ENCODE assay signal across 8 cellular contexts in the genomic region with DNA sequence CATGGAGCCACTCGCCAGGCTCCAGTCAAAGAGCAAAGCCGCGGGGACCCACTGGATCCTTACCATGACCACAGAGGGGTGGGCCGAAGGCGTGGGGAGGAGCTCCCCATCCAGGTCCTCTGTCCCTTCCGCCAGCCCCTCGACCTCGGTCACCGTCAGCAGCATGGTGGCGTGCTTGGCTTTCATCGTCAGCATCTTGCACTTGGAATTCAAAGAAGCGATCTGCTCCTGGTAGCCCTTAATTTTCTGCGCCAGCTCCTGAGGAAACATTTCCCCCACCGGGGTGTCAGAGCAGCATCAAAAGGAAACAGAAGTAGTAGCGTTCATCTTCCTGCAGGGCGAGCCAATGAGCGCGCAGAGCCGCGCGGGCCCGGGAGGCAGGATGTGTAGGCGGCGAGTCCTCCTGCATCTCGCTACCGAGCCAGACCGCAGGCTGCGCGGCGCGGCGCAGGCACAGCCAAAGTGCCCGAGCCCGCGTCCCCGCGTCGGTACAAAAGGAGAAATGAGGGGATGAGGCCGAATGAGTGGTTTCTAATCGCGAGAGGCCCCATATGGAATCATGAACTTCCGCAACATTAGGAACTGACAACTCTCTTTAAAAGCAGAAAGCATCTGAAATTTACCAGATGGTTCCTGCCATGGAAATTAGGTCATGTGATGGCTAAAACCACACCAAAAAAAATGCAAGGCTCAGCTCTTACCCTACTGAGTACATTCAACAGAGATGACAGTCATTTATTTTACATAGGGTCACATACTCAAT.
DNase-seq lines count a peak whose midpoint lies in the region; ATAC-seq and TF ChIP-seq lines count a peak whose summit lies in the region.

No MANE protein-coding gene starts in this region.

- CTCF ChIA-PET in activated CD8-positive, alpha-beta T cell treated with anti-CD3 and anti-CD28 coated beads for 36 hours (lab: Charles Lee) = interaction anchor here (0.7 to 8.7 kb wide), 14 partner anchors 8 to 611 kb away, joined by 3 to 93 read pairs (median 4); no protein-coding TSS in a partner anchor

- no peaks in the 10 kb centered on the region for H3K9me3 Mint-ChIP-seq in activated CD8-positive, alpha-beta T cell treated with anti-CD3 and anti-CD28 coated beads for 36 hours

- no peaks in the 10 kb centered on the region for H3K9me3 ChIP-seq in lung (ENCODE audit: control insufficient read depth in 2 of 2, insufficient read depth in 1 of 2, low read length in 1 of 2)

- peak; percentile 87 for ATAC-seq in GM19043 (IDR thresholded peaks at IDR 0.05; ENCODE audit: low read depth, unreplicated experiment)
- ATAC-seq in HG03354 (IDR thresholded peaks at IDR 0.05; ENCODE audit: poor library complexity, severe bottlenecking, unreplicated experiment) = peak; percentile 94
- peak; percentile 94 for ATAC-seq in activated CD8-positive, alpha-beta T cell treated with anti-CD3 and anti-CD28 coated beads for 36 hours
- ATAC-seq in lung (ENCODE audit: insufficient read depth, low FRiP score) = peak; percentile 92

- H3K4me1 Mint-ChIP-seq in activated CD8-positive, alpha-beta T cell treated with anti-CD3 and anti-CD28 coated beads for 36 hours (ENCODE audit: low read depth) = peaks cover 29% of the 10 kb centered on the region

- intact Hi-C loops in activated CD8-positive, alpha-beta T cell treated with anti-CD3 and anti-CD28 coated beads for 36 hours (cut with micrococcal nuclease) = loop anchor here (5.0 kb wide), 2 partner anchors 35 to 115 kb away; no protein-coding TSS in a partner anchor

- H3K4me3 ChIP-seq in lung = peak overlapping the region; percentile 48

- H3K27me3 ChIP-seq in lung (ENCODE audit: control insufficient read depth, insufficient read depth) = no peaks in the 10 kb centered on the region

- peaks cover 7 to 10% of the 10 kb centered on the region in 2 donors for H3K36me3 ChIP-seq in lung (ENCODE audit: control insufficient read depth in 2 of 2, insufficient read depth in 2 of 2, low read length in 2 of 2)

- peaks cover 0 to 3% of the 10 kb centered on the region in 2 donors for H3K4me1 ChIP-seq in lung (ENCODE audit: control insufficient read depth in 2 of 2, insufficient read depth in 2 of 2, low read length in 2 of 2)

- no peaks in the 10 kb centered on the region for H3K27me3 Mint-ChIP-seq in activated CD8-positive, alpha-beta T cell treated with anti-CD3 and anti-CD28 coated beads for 36 hours

- 5 to 22% methylated on average over 42 of the region's 42 CpGs for WGBS in lung, 2 donors

- peak; percentile 59 for TF ChIP-seq CTCF in activated CD8-positive, alpha-beta T cell treated with anti-CD3 and anti-CD28 coated beads for 36 hours (IDR thresholded peaks at IDR 0.05)
- TF ChIP-seq CTCF in lung (IDR thresholded peaks at IDR 0.05; ENCODE audit: control extremely low read depth, extremely low read depth) = peak; percentile 6

- H3K27ac Mint-ChIP-seq in activated CD8-positive, alpha-beta T cell treated with anti-CD3 and anti-CD28 coated beads for 36 hours = peak overlapping the region; percentile 99

- no peaks in the 10 kb centered on the region for H3K36me3 Mint-ChIP-seq in activated CD8-positive, alpha-beta T cell treated with anti-CD3 and anti-CD28 coated beads for 36 hours (ENCODE audit: low read depth)

- H3K27ac ChIP-seq in lung (ENCODE audit: low read depth in 1 of 2, low read length in 1 of 2) = peak overlapping the region; percentile 72 to 82

- H3K4me3 Mint-ChIP-seq in activated CD8-positive, alpha-beta T cell treated with anti-CD3 and anti-CD28 coated beads for 36 hours = peak overlapping the region; percentile 97

- DNase-seq in AML-193 (lab: John Stamatoyannopoulos, UW) (peak; percentile 96 to 98), NCI-H82 (lab: John Stamatoyannopoulos, UW) (peak; percentile 88), lung (ENCODE audit: low spot score) (peak; percentile 76)
- DNase-seq in activated CD8-positive, alpha-beta T cell treated with anti-CD3 and anti-CD28 coated beads for 36 hours = peak; percentile 95
- DNase-seq in effector CD4-positive, alpha-beta T cell = peak; percentile 80
- peak; percentile 75 to 89 (median 77) for DNase-seq in stimulated activated CD4-positive, alpha-beta T cell treated with anti-CD3 and anti-CD28 coated beads, TNF-alpha, amount 100 ng/mL, for 24 hours (ENCODE audit: low read depth in 3 of 3)

- POLR2A ChIA-PET in activated CD8-positive, alpha-beta T cell treated with anti-CD3 and anti-CD28 coated beads for 36 hours (lab: Charles Lee) = interaction anchor here (0.8 to 1.4 kb wide), 9 partner anchors 8 to 120 kb away, joined by 3 to 5 read pairs (median 4); no protein-coding TSS in a partner anchor

Comparison
In these comparisons a context has a peak if more than half of its experiments do, and no peak if none do; other contexts are left out.
1. Peak in every context shown above with its lines: DNase-seq, ATAC-seq, H3K4me3 ChIP-seq and H3K27ac ChIP-seq.